In genomic region chr10:3636356-3637181, GRCh38 we compare ENCODE assay signal across 21 cellular contexts.
A peak's percentile ranks its signal among the peaks of the same experiment; 100 is the strongest.
DNase-seq lines count a peak whose midpoint lies in the region; ATAC-seq, FAIRE-seq and TF ChIP-seq lines count a peak whose summit lies in the region.
"Had no signal": no experiment of that assay in that cellular context is flagged by ENCODE, and none has a peak within 500 bp of the region (broad histone marks: within the 10 kb centered on the region; RNA-seq: fewer than 3 reads in every experiment).

No MANE protein-coding gene starts in this region.

- FAIRE-seq in small intestine (lab: Jason Lieb, UNC) = no peak
- FAIRE-seq: G401.6 had no signal

- intact Hi-C loops in Calu3 (cut with micrococcal nuclease; ENCODE audit: unreplicated experiment) (loop anchor here (5.0 to 10.0 kb wide), 3 partner anchors 118 to 169 kb away; no protein-coding TSS in a partner anchor), PC-9 (cut with micrococcal nuclease; ENCODE audit: unreplicated experiment) (loop anchor here (1.0 to 5.0 kb wide), 5 partner anchors 32 to 439 kb away; no protein-coding TSS in a partner anchor)

- H3F3A ChIP-seq in PC-9 (ENCODE audit: insufficient read depth, low read depth) = peaks cover 49% of the 10 kb centered on the region

- no peaks in the 10 kb centered on the region for H3K27me3 ChIP-seq in PC-9 (ENCODE audit: insufficient read depth, low read depth)
- no peaks in the 10 kb centered on the region for H3K27me3 ChIP-seq in small intestine (ENCODE audit: control insufficient read depth in 2 of 2, insufficient read depth in 2 of 2, low read length in 2 of 2)
- H3K27me3 ChIP-seq: colonic mucosa, right atrium auricular region, upper lobe of left lung had no signal

- POLR2A ChIA-PET in PC-9 (lab: Charles Lee; ENCODE audit: unreplicated experiment) = interaction anchor here (0.9 kb wide), 1 partner anchor 876 kb away, joined by 7 read pairs; no protein-coding TSS in a partner anchor

- no peaks in the 10 kb centered on the region for H3K27me3 Mint-ChIP-seq in Calu3 (ENCODE audit: unreplicated experiment)

- no peaks in the 10 kb centered on the region for H3K9me3 Mint-ChIP-seq in Calu3 (ENCODE audit: low read depth, unreplicated experiment)

- no peak for TF ChIP-seq CTCF in Calu3 (IDR thresholded peaks at IDR 0.05; ENCODE audit: unreplicated experiment)
- no peak for TF ChIP-seq CTCF in PC-9 (conservative IDR thresholded peaks at IDR 0.05)

- DNase-seq in Calu3 = peak; percentile 10
- peak; percentile 92 for DNase-seq in NCI-H1105 treated with DMSO at 0.1 percent for 48 hours (lab: John Stamatoyannopoulos, UW)
- peak; percentile 79 to 86 for DNase-seq in PC-9
- peak; percentile 75 for DNase-seq in islet precursor cell
- DNase-seq in SKM-1 (lab: John Stamatoyannopoulos, UW; ENCODE audit: unreplicated experiment) = no peak
- DNase-seq in NCI-H1694 (lab: John Stamatoyannopoulos, UW) = no peak
- no peak for DNase-seq in small intestine
- DNase-seq: activated CD4-positive, alpha-beta T cell treated with anti-CD3 and anti-CD28 coated beads, Interleukin-2, amount 50 U/mL, for 1 hour; activated T-cell treated with anti-CD3 and anti-CD28 coated beads, Interleukin-2, amount 50 U/mL, for 48 hours; erythroblast; lower lobe of right lung; NCI-H82; Right ventricle myocardium superior; stimulated activated CD4-positive, alpha-beta T cell treated with anti-CD3 and anti-CD28 coated beads, Interleukin-4, amount 100 ng/mL, for 1 hour; T1000 had no signal

- H3K36me3 ChIP-seq in PC-9 (ENCODE audit: low read depth) (no peaks in the 10 kb centered on the region), small intestine (ENCODE audit: control insufficient read depth in 2 of 2, insufficient read depth in 2 of 2, low read length in 2 of 2) (no peaks in the 10 kb centered on the region)
- H3K36me3 ChIP-seq: colonic mucosa, lower lobe of right lung, right atrium auricular region, upper lobe of left lung had no signal

- peaks cover 7% of the 10 kb centered on the region for H3K36me3 Mint-ChIP-seq in Calu3 (ENCODE audit: insufficient read depth, unreplicated experiment)

- H3K9me3 ChIP-seq in PC-9 (ENCODE audit: insufficient read depth, low read depth) (no peaks in the 10 kb centered on the region), small intestine (ENCODE audit: control insufficient read depth, low read depth) (no peaks in the 10 kb centered on the region)
- H3K9me3 ChIP-seq: colonic mucosa, lower lobe of right lung, right atrium auricular region, upper lobe of left lung had no signal

- peak overlapping the region; percentile 69 for H3K4me2 ChIP-seq in PC-9

- peak overlapping the region; percentile 50; the same call in 1 of the 2 replicates for H3K4me3 ChIP-seq in PC-9
- H3K4me3 ChIP-seq in small intestine (ENCODE audit: low read depth in 1 of 2, low read length in 2 of 2) = no peak overlapping the region
- H3K4me3 ChIP-seq: colonic mucosa, lower lobe of right lung, right atrium auricular region, upper lobe of left lung had no signal

- no peaks in the 10 kb centered on the region for H3K9me2 ChIP-seq in PC-9 (ENCODE audit: insufficient read depth)

- H3K4me1 Mint-ChIP-seq in Calu3 (ENCODE audit: low read depth, unreplicated experiment) = peaks cover 54% of the 10 kb centered on the region
- H3K4me1 Mint-ChIP-seq: B cell had no signal

- H3K79me2 ChIP-seq in PC-9 (ENCODE audit: low read depth) = no peaks in the 10 kb centered on the region

- H3K27ac ChIP-seq in PC-9 = peak overlapping the region; percentile 94
- H3K27ac ChIP-seq in small intestine (ENCODE audit: low read depth in 1 of 2, low read length in 1 of 2) = no peak overlapping the region
- H3K27ac ChIP-seq: colonic mucosa, lower lobe of right lung, right atrium auricular region, upper lobe of left lung had no signal

- peak overlapping the region; percentile 59 for H3K4me3 Mint-ChIP-seq in Calu3 (ENCODE audit: low read depth, unreplicated experiment)
- H3K4me3 Mint-ChIP-seq: B cell had no signal

- 88 to 93% (median 89%) methylated on average over 29 of the region's 29 CpGs for WGBS in small intestine, 3 donors

- H2AFZ ChIP-seq in PC-9 = peak overlapping the region; percentile 42

- CTCF ChIA-PET in Calu3 (lab: Charles Lee) = interaction anchor here (0.6 kb wide), 1 partner anchor 45 kb away, joined by 6 read pairs; no protein-coding TSS in a partner anchor
- CTCF ChIA-PET in PC-9 (lab: Charles Lee) = no interaction called here

- no TSS peak for BruUV-seq in Calu3 (replicated peaks; lab: Mats Ljungman, UMichigan)
- BruUV-seq in PC-9 (replicated peaks; lab: Mats Ljungman, UMichigan) = TSS peak; percentile 68

- H3K27ac Mint-ChIP-seq in Calu3 (ENCODE audit: unreplicated experiment) = peak overlapping the region; percentile 89
- H3K27ac Mint-ChIP-seq: B cell had no signal

- H4K20me1 ChIP-seq in PC-9 (ENCODE audit: insufficient read depth) = no peaks in the 10 kb centered on the region

- ATAC-seq in activated CD4-positive, CD25-positive, alpha-beta regulatory T cell treated with anti-CD3 and anti-CD28 coated beads, Interleukin-2, amount 50 U/mL, for 24 hours = no peak
- ATAC-seq: lower lobe of right lung had no signal

- H3K4me1 ChIP-seq in PC-9 (replicated peaks; ENCODE audit: insufficient read depth) (peaks cover 58% of the 10 kb centered on the region), small intestine (ENCODE audit: control insufficient read depth in 2 of 2, insufficient read depth in 1 of 2, low read depth in 1 of 2, low read length in 1 of 2) (no peaks in the 10 kb centered on the region)
- H3K4me1 ChIP-seq: colonic mucosa, lower lobe of right lung, right atrium auricular region, upper lobe of left lung had no signal

Comparison
In these comparisons a context has a peak if more than half of its experiments do, and no peak if none do; other contexts are left out.
1. DNase-seq: peak in Calu3 (single experiment), NCI-H1105 treated with DMSO at 0.1 percent for 48 hours (single experiment), PC-9 (2 of 2) and islet precursor cell (single experiment); none in SKM-1 (single experiment), NCI-H1694 (single experiment) and small intestine (single experiment).